In the genomic region with DNA sequence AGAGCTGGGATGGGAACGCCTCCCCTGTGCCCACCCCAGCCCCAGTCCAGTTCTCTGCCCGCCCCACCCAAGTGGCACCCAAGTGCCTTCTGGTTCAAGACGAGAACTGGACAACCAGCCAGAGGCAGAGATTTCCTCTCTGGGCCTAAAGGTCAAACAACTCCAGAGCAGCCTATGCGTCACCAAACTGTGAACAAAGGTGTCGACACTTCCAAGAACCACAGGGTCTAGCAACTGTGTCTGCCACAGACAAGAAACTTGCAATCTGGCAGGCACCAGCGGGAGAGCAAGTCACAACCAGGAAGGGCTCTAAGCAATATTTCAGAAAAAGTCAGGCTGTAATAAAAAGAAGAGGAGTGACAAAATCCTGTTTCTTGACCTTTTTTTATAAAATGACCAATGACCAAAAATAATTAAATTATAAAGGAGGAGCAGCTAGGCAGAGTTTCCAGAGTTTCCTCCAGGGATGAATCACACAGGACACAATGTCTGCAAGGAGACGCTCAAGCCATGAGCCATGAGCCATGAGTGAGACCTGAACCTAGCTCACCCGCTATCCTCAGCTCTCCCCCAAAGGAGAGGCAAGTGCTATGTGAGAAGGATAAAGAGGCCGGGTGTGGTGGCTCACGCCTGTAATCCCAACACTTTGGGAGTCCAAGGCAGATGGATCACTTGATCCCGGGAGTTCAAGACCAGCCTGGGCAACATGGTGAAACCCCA, we compare ENCODE assay signal across 13 cellular contexts. TPM values are rescaled to one million over a fixed set of nuclear protein-coding genes. Genes with fewer than 3 reads are reported as not detected.
DNase-seq lines count a peak whose midpoint lies in the region; ATAC-seq and TF ChIP-seq lines count a peak whose summit lies in the region.
"Had no signal": no experiment of that assay in that cellular context is flagged by ENCODE, and none has a peak within 500 bp of the region (broad histone marks: within the 10 kb centered on the region; RNA-seq: fewer than 3 reads in every experiment).

No MANE protein-coding gene starts in this region.

- no peaks in the 10 kb centered on the region for H3K79me2 ChIP-seq in GM23338 (replicated peaks; ENCODE audit: insufficient read depth)

- no peak for TF ChIP-seq POLR2A in heart left ventricle (IDR thresholded peaks at IDR 0.05)

- H3K9me2 ChIP-seq in GM23338 (ENCODE audit: insufficient read depth) = no peaks in the 10 kb centered on the region

- peaks cover 10% of the 10 kb centered on the region; the same call in 1 of the 2 replicates for H3K36me3 ChIP-seq in GM23338 (ENCODE audit: insufficient read depth)
- peaks cover 39 to 60% of the 10 kb centered on the region in 2 donors for H3K36me3 ChIP-seq in ascending aorta
- H3K36me3 ChIP-seq in heart left ventricle = peaks cover 0 to 97% (median 72%) of the 10 kb centered on the region in 9 donors
- peaks cover 14 to 21% (median 20%) of the 10 kb centered on the region in 3 donors for H3K36me3 ChIP-seq in skeletal muscle tissue (ENCODE audit: control insufficient read depth in 3 of 3, insufficient read depth in 3 of 3, low read length in 3 of 3)

- intact Hi-C loops in ascending aorta (cut with DNase I) = no loop called here
- intact Hi-C loops in heart left ventricle (cut with DNase I) = no loop called here

- TF ChIP-seq CTCF in GM23338 (conservative IDR thresholded peaks at IDR 0.05; ENCODE audit: low read depth in 2 of 2) (no peak), ascending aorta (IDR thresholded peaks at IDR 0.05) (no peak), heart left ventricle (IDR thresholded peaks at IDR 0.05) (no peak)

- H3K27me3 Mint-ChIP-seq in GM23338 (ENCODE audit: insufficient read depth, low read depth, poor library complexity) = peaks cover 2% of the 10 kb centered on the region
- H3K27me3 Mint-ChIP-seq: activated T-cell treated with anti-CD3 and anti-CD28 coated beads, Interleukin-2, amount 50 U/mL, for 24 hours had no signal

- H3K4me1 Mint-ChIP-seq in GM23338 = no peaks in the 10 kb centered on the region

- H3F3A ChIP-seq in GM23338 (replicated peaks; ENCODE audit: low read depth) = no peaks in the 10 kb centered on the region

- no peak overlapping the region for H2AFZ ChIP-seq in GM23338

- H3K4me3 Mint-ChIP-seq in GM23338 = no peak overlapping the region
- H3K4me3 Mint-ChIP-seq: activated T-cell treated with anti-CD3 and anti-CD28 coated beads, Interleukin-2, amount 50 U/mL, for 24 hours had no signal

- no peak overlapping the region for H3K9ac ChIP-seq in skeletal muscle tissue (ENCODE audit: low read depth in 1 of 3, low read length in 3 of 3)

- no peak overlapping the region for H3K27ac ChIP-seq in GM23338 (ENCODE audit: low read depth)
- H3K27ac ChIP-seq in ascending aorta = peak overlapping the region; percentile 85 to 89
- H3K27ac ChIP-seq in heart left ventricle = peak overlapping the region in 11 of 12 donors; percentile 19 to 89 (median 65)
- H3K27ac ChIP-seq in skeletal muscle tissue (ENCODE audit: low read depth, low read length) = peak overlapping the region; percentile 44

- DNase-seq in GM23338 (ENCODE audit: low spot score) (no peak), ascending aorta (ENCODE audit: low spot score in 2 of 2) (no peak), heart left ventricle (peak in 3 of 5 donors; percentile 26 to 90 (median 51)), pons (ENCODE audit: low spot score) (no peak), DMS79 (lab: John Stamatoyannopoulos, UW) (no peak), globus pallidus (ENCODE audit: low spot score) (no peak)
- DNase-seq: activated T-cell treated with anti-CD3 and anti-CD28 coated beads, Interleukin-2, amount 50 U/mL, for 24 hours; NCI-H146; NCI-H748 treated with DMSO at 0.1 percent for 48 hours; occipital lobe; stimulated activated naive CD4-positive, alpha-beta T cell treated with Interleukin-2 at 50 U/mL for 16 hours had no signal

- H3K4me1 ChIP-seq in GM23338 (ENCODE audit: insufficient read depth) = no peaks in the 10 kb centered on the region
- H3K4me1 ChIP-seq in ascending aorta = peaks cover 10 to 17% of the 10 kb centered on the region in 2 donors
- H3K4me1 ChIP-seq in heart left ventricle = peaks cover 0 to 37% (median 18%) of the 10 kb centered on the region in 12 donors
- H3K4me1 ChIP-seq in skeletal muscle tissue (ENCODE audit: control insufficient read depth in 3 of 3, insufficient read depth in 3 of 3, low read length in 3 of 3) = peaks cover 3 to 11% (median 5%) of the 10 kb centered on the region in 3 donors

- H3K27ac Mint-ChIP-seq in GM23338 = 0 out of 2 replicates have a peak overlapping the region, but pooled peaks have one; percentile 60
- H3K27ac Mint-ChIP-seq: activated T-cell treated with anti-CD3 and anti-CD28 coated beads, Interleukin-2, amount 50 U/mL, for 24 hours had no signal

- H3K4me3 ChIP-seq in GM23338 (no peak overlapping the region), ascending aorta (no peak overlapping the region), heart left ventricle (no peak overlapping the region), skeletal muscle tissue (ENCODE audit: low read length in 3 of 3) (no peak overlapping the region)

- H3K4me2 ChIP-seq in GM23338 = no peak overlapping the region

- ATAC-seq in GM23338 = no peak
- peak; percentile 56 to 92 (median 80) for ATAC-seq in heart left ventricle
- ATAC-seq in GM19035 (IDR thresholded peaks at IDR 0.05; ENCODE audit: unreplicated experiment) = no peak

- 72 to 75% (median 74%) methylated on average over 11 of the region's 11 CpGs for WGBS in heart left ventricle, 4 donors

- H3K9me3 ChIP-seq in ascending aorta (no peaks in the 10 kb centered on the region), heart left ventricle (no peaks in the 10 kb centered on the region), skeletal muscle tissue (ENCODE audit: control insufficient read depth in 3 of 3, low read length in 3 of 3) (no peaks in the 10 kb centered on the region)

- no peaks in the 10 kb centered on the region for H3K9me3 Mint-ChIP-seq in GM23338
- H3K9me3 Mint-ChIP-seq: activated T-cell treated with anti-CD3 and anti-CD28 coated beads, Interleukin-2, amount 50 U/mL, for 24 hours had no signal

- peaks cover 20% of the 10 kb centered on the region for H3K36me3 Mint-ChIP-seq in GM23338 (ENCODE audit: low read depth)

- H4K20me1 ChIP-seq in GM23338 (replicated peaks; ENCODE audit: insufficient read depth) = no peaks in the 10 kb centered on the region

- H3K27me3 ChIP-seq in GM23338 (ENCODE audit: insufficient read depth) (no peaks in the 10 kb centered on the region), ascending aorta (no peaks in the 10 kb centered on the region), heart left ventricle (no peaks in the 10 kb centered on the region), skeletal muscle tissue (ENCODE audit: control insufficient read depth in 3 of 3, insufficient read depth in 3 of 3, low read length in 3 of 3) (no peaks in the 10 kb centered on the region)

TF ChIP-seq in GM23338, 12 proteins besides CTCF, POLR2A, EP300 and RAD21 (continues in another document):
- TF ChIP-seq CREB1 (CRISPR knock-in tag; IDR thresholded peaks at IDR 0.05; ENCODE audit: low read depth) = no peak
- no peak for TF ChIP-seq NANOG (IDR thresholded peaks at IDR 0.05; ENCODE audit: borderline replicate concordance)
- TF ChIP-seq, protein P1, sequence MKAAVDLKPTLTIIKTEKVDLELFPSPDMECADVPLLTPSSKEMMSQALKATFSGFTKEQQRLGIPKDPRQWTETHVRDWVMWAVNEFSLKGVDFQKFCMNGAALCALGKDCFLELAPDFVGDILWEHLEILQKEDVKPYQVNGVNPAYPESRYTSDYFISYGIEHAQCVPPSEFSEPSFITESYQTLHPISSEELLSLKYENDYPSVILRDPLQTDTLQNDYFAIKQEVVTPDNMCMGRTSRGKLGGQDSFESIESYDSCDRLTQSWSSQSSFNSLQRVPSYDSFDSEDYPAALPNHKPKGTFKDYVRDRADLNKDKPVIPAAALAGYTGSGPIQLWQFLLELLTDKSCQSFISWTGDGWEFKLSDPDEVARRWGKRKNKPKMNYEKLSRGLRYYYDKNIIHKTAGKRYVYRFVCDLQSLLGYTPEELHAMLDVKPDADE (IDR thresholded peaks at IDR 0.05) = no peak
- TF ChIP-seq EZH2phosphoT487 (IDR thresholded peaks at IDR 0.05; ENCODE audit: unreplicated experiment) = no peak

RNA-seq across cellular contexts. Expression of gene EDEM2, which starts 11.1 kb away (rescaled TPM):
- total RNA-seq in GM23338 (2014; rRNA removed; shearing (Covaris generic)) = 20.7 and 25.3 TPM in 2 replicates
- polyA plus RNA-seq in GM23338 (2016; fragmentation: Nextera tagmentation; extraction: Ambion mirVana) = 13.9 and 14.2 TPM in 2 replicates
- 20.3 TPM for total RNA-seq in ascending aorta
- 10 to 100 TPM in 8 of 9 donors, 1 to 10 TPM in 1; 9.5 to 30.3 (median 14.4) TPM for total RNA-seq in heart left ventricle
- 10 to 100 TPM in 1 of 2 donors, 1 to 10 TPM in 1; 6.0 to 29.7 TPM for polyA plus RNA-seq in heart left ventricle
- total RNA-seq in skeletal muscle tissue = 7.8 TPM

RNA-seq across cellular contexts. Expression of gene PROCR, which starts 35.8 kb away (rescaled TPM):
- 32.9 and 45.2 TPM in 2 replicates for total RNA-seq in GM23338 (2014; rRNA removed; shearing (Covaris generic))
- polyA plus RNA-seq in GM23338 (2016; fragmentation: Nextera tagmentation; extraction: Ambion mirVana) (36.1 and 41.5 TPM in 2 replicates), heart left ventricle (10 to 100 TPM; 11.9 to 13.2 TPM)
- total RNA-seq in ascending aorta (241 TPM), heart left ventricle (10 to 100 TPM in 4 of 9 donors, 1 to 10 TPM in 5; 2.5 to 64.6 (median 9.9) TPM), skeletal muscle tissue (50.6 TPM)

RNA-seq across cellular contexts. Expression of gene TRPC4AP, which starts 43.4 kb away (rescaled TPM):
- total RNA-seq in GM23338 (2014; rRNA removed; shearing (Covaris generic)) = 74.1 and 89.5 TPM in 2 replicates
- polyA plus RNA-seq in GM23338 (2016; fragmentation: Nextera tagmentation; extraction: Ambion mirVana) (47.5 and 48.8 TPM in 2 replicates), heart left ventricle (10 to 100 TPM; 21.2 to 42.7 TPM)
- total RNA-seq in ascending aorta (54.1 TPM), heart left ventricle (10 to 100 TPM; 31.5 to 51.8 (median 38.6) TPM), skeletal muscle tissue (49.6 TPM)

Comparison
In these comparisons a context has a peak if more than half of its experiments do, and no peak if none do; other contexts are left out.
1. ATAC-seq: peak in heart left ventricle (4 of 4); none in GM23338 (single experiment) and GM19035 (single experiment).
2. DNase-seq: peak in heart left ventricle (3 of 5); none in GM23338 (single experiment), ascending aorta (0 of 2), pons (single experiment), DMS79 (single experiment) and globus pallidus (single experiment).